Comparison of ENCODE assay signal across 1 cellular context in the genomic region with DNA sequence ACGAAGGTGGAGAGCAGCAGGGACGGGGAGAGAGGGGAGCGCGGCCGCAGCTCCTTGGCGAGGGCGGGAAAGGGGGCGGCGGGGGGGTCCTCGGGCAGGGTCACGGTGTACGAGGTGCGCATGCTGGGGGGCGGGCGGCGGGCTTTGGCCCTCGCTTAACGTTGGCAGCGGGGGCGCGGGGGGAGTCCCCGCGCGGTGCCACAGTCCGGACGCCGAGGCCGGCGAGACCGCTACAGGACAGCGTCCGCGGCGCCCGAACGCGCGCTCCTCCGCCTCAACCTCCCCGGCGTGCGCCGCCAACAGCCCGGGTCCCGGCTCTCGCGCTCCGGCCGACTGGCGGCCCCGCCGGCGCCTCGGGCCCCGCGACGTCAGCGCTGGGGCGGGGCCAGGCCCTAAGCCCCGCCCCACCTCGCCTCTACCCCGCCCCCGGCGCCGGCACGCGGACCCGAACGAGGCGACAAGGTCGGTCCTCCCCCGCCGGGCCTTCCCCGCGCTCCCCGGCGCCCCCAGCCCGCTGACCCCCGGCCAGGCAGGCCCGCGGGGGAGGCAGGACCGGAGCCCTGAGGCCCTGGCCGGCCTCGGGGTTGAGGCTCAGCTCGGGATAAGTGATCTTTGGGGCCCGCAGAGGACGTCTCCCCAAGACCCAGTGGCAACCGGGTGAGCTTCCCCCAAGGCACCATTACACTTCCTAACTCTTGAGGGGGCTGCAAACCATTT.
TF ChIP-seq lines count a peak whose summit lies in the region.

No MANE protein-coding gene starts in this region.

TF ChIP-seq in HCT116, 20 proteins besides CTCF, POLR2A, EP300 and RAD21:
- TF ChIP-seq POLR2AphosphoS5 (IDR thresholded peaks at IDR 0.05; ENCODE audit: low read depth, low read length) (peak; percentile 54; the same call in 1 of the 2 replicates), ELF1 (IDR thresholded peaks at IDR 0.05; ENCODE audit: borderline replicate concordance, low read depth) (no peak), EZH2 (IDR thresholded peaks at IDR 0.05) (no peak)
- TF ChIP-seq, protein P1, sequence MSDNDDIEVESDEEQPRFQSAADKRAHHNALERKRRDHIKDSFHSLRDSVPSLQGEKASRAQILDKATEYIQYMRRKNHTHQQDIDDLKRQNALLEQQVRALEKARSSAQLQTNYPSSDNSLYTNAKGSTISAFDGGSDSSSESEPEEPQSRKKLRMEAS (IDR thresholded peaks at IDR 0.05) = peak; percentile 70
